Comparison of ENCODE assay signal across 8 cellular contexts in the genomic region with DNA sequence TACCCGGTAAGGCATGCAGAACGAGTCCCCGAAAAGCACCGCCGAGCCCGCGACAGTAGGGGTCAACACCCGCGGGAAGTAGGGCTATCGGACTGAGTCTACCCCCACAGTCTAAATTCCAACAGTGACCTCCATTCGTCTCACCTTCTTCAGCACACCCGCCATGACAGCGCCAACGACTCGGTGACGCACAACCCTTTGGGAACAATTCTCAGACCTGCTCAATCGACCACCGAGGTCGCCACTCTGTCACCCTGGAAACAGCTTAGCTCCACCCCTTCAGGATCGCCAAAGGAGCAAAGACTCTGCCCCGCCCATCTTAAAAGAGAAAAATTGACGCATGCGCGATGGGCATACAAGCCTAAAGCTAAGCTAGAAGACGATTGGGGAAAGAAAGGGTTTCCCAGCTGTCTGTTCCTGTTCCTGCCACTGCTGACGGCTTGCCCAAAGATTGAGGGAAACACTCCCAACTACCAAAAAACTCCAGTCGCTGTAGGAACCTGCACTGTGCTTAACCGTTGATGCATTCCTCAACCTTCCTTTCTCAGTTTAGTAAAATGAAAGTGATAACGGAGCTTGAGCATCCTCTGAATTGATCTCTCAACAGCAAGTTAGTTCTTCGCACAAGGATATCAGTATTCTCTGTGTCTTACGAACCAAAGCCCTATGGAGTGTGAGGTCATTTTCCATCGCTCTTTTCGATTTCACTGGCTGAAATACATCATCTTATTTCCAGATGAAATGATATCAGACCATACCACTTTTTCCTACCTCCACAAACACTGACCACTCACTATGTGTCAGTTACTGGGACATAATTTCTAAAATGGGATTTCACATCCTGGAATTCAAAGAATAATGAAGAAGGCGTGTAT. TPM values are rescaled to one million over a fixed set of nuclear protein-coding genes. Genes with fewer than 3 reads are reported as not detected.
A peak's percentile ranks its signal among the peaks of the same experiment; 100 is the strongest.
DNase-seq lines count a peak whose midpoint lies in the region; ATAC-seq and TF ChIP-seq lines count a peak whose summit lies in the region.

A gene (minus strand): TSS at position 188 of the 875 bp plus-strand sequence. CDS start 23 bp downstream, at position 165.

- DNase-seq in DMS79 treated with DMSO at 0.1 percent for 48 hours (lab: John Stamatoyannopoulos, UW) (peak; percentile 98), Panc1 (ENCODE audit: low read depth, low spot score) (peak; percentile 99)
- DNase-seq in activated T-cell treated with anti-CD3 and anti-CD28 coated beads, Interleukin-2, amount 50 U/mL, for 4 hours: peak; percentile 94
- peak; percentile 92 to 94 for DNase-seq in stimulated activated CD8-positive, alpha-beta memory T cell treated with anti-CD3 and anti-CD28 coated beads, Interleukin-7, amount 100 ng/mL, for 1 hour (ENCODE audit: low read depth in 2 of 2)

- H3K27me3 Mint-ChIP-seq in activated T-cell treated with anti-CD3 and anti-CD28 coated beads, Interleukin-2, amount 50 U/mL, for 4 hours (ENCODE audit: low read depth): peaks cover 2% of the 10 kb centered on the region

- H3K27ac ChIP-seq in KMS-11 (peak within 1 kb of the TSS; percentile 70), Panc1 (ENCODE audit: low read length) (peak within 1 kb of the TSS; percentile 96)

- POLR2A ChIA-PET in Panc1 (lab: Charles Lee): interaction anchor here (0.6 kb wide), 1 partner anchor 191 kb away, joined by 4 read pairs; a partner anchor contains a TSS

- peaks cover 7% of the 10 kb centered on the region for H3K36me3 Mint-ChIP-seq in activated T-cell treated with anti-CD3 and anti-CD28 coated beads, Interleukin-2, amount 50 U/mL, for 4 hours (ENCODE audit: insufficient read depth)

- H3K4me2 ChIP-seq in KMS-11: peak within 1 kb of the TSS; percentile 96

- H3K4me3 ChIP-seq in KMS-11 (IDR thresholded peaks at IDR 0.05; ENCODE audit: insufficient read depth, low read depth, low read length) (no peak within 1 kb of the TSS), Panc1 (ENCODE audit: low read depth in 2 of 2, low read length in 2 of 2) (peak within 1 kb of the TSS; percentile 92 to 99), mucosa of stomach (ENCODE audit: low read length) (peak within 1 kb of the TSS; percentile 98)

- H4K20me1 ChIP-seq in KMS-11 (ENCODE audit: insufficient read depth): no peaks in the 10 kb centered on the region

- BruUV-seq in Panc1 (replicated peaks; lab: Mats Ljungman, UMichigan): no TSS peak

- H3K4me1 ChIP-seq in KMS-11 (ENCODE audit: low read depth, poor library complexity, severe bottlenecking) (peaks cover 29% of the 10 kb centered on the region), Panc1 (ENCODE audit: control insufficient read depth, insufficient read depth, low read length) (peaks cover 9% of the 10 kb centered on the region), mucosa of stomach (ENCODE audit: control insufficient read depth, insufficient read depth, low read length) (peaks cover 8% of the 10 kb centered on the region)

- no peaks in the 10 kb centered on the region for H3K9me3 Mint-ChIP-seq in activated T-cell treated with anti-CD3 and anti-CD28 coated beads, Interleukin-2, amount 50 U/mL, for 4 hours

- no peak within 1 kb of the TSS for H3K4me3 Mint-ChIP-seq in activated T-cell treated with anti-CD3 and anti-CD28 coated beads, Interleukin-2, amount 50 U/mL, for 4 hours

- peaks cover 40% of the 10 kb centered on the region for H3K79me2 ChIP-seq in KMS-11 (ENCODE audit: insufficient read depth, low read depth)

- in situ Hi-C loops in Panc1 (cut with HindIII; ENCODE audit: low pct_unique_long_range_greater_than_20kb, low sequenced_read_pairs): no loop called here

- H3K27me3 ChIP-seq in KMS-11 (ENCODE audit: insufficient read depth, low read depth) (no peaks in the 10 kb centered on the region), Panc1 (ENCODE audit: control insufficient read depth, insufficient read depth, low read length) (no peaks in the 10 kb centered on the region; the same call in 1 of the 2 replicates), mucosa of stomach (ENCODE audit: control insufficient read depth, insufficient read depth, low read length) (no peaks in the 10 kb centered on the region)

- intact Hi-C loops in Panc1 (cut with micrococcal nuclease; ENCODE audit: unreplicated experiment): no loop called here

- peaks cover 9% of the 10 kb centered on the region for H3K4me1 Mint-ChIP-seq in activated T-cell treated with anti-CD3 and anti-CD28 coated beads, Interleukin-2, amount 50 U/mL, for 4 hours (ENCODE audit: low read depth)

- H2AFZ ChIP-seq in KMS-11 (ENCODE audit: low read depth): peak within 1 kb of the TSS; percentile 93

- H3K36me3 ChIP-seq in KMS-11 (ENCODE audit: insufficient read depth) (no peaks in the 10 kb centered on the region; the same call in 1 of the 2 replicates), Panc1 (ENCODE audit: control insufficient read depth, insufficient read depth, low read length) (peaks cover 7% of the 10 kb centered on the region), mucosa of stomach (ENCODE audit: control insufficient read depth, insufficient read depth, low read length) (no peaks in the 10 kb centered on the region)

- CTCF ChIA-PET in Panc1 (lab: Charles Lee): interaction anchor here (0.6 to 0.9 kb wide), 4 partner anchors 20 to 64 kb away, joined by 3 to 16 read pairs (median 4); no protein-coding TSS in a partner anchor

- TF ChIP-seq CTCF in KMS-11 (conservative IDR thresholded peaks at IDR 0.05; ENCODE audit: low read depth, low read length) (no peak), Panc1 (IDR thresholded peaks at IDR 0.05) (no peak)

- ATAC-seq in GM21786 (IDR thresholded peaks at IDR 0.05; ENCODE audit: unreplicated experiment) (peak; percentile 96), Panc1 (peak; percentile 100), esophagus mucosa (peak; percentile 100)
- peak; percentile 99 for ATAC-seq in activated T-cell treated with anti-CD3 and anti-CD28 coated beads, Interleukin-2, amount 50 U/mL, for 4 hours

- H3K9ac ChIP-seq in KMS-11 (peak within 1 kb of the TSS; percentile 87), mucosa of stomach (ENCODE audit: low read length) (peak within 1 kb of the TSS; percentile 96)

- H3K9me3 ChIP-seq in Panc1 (ENCODE audit: control insufficient read depth, insufficient read depth, low read depth, low read length) (no peaks in the 10 kb centered on the region), mucosa of stomach (ENCODE audit: control insufficient read depth, low read length) (no peaks in the 10 kb centered on the region)

RNA-seq across cellular contexts. Expression of the gene that starts here (rescaled TPM):
- total RNA-seq in Panc1 (2021; ENCODE audit: unreplicated experiment): 53.4 TPM
- 29.2 TPM for polyA plus RNA-seq in Panc1 (2012; ENCODE audit: insufficient read length)
- total RNA-seq in activated T-cell treated with anti-CD3 and anti-CD28 coated beads, Interleukin-2, amount 50 U/mL, for 4 hours: 10 to 100 TPM; 65.6 to 79.9 (median 67.1) TPM
- 35.1 TPM for total RNA-seq in esophagus mucosa
